ENCODE assay signal across 2 cellular contexts in genomic region chr2:178198441-178198840, GRCh38. TPM values are rescaled to one million over a fixed set of nuclear protein-coding genes. Genes with fewer than 3 reads are reported as not detected.
"Had no signal": no experiment of that assay in that cellular context is flagged by ENCODE, and none has a peak within 500 bp of the region (broad histone marks: within the 10 kb centered on the region; RNA-seq: fewer than 3 reads in every experiment).

No MANE protein-coding gene starts in this region.

RNA-seq across cellular contexts. Expression of gene OSBPL6, which starts 4.1 kb away (rescaled TPM):
- total RNA-seq: HT-29 had no signal
- polyA plus RNA-seq: IgD-negative memory B cell had no signal
